13 cellular contexts compared by ENCODE assay signal in the genomic region with DNA sequence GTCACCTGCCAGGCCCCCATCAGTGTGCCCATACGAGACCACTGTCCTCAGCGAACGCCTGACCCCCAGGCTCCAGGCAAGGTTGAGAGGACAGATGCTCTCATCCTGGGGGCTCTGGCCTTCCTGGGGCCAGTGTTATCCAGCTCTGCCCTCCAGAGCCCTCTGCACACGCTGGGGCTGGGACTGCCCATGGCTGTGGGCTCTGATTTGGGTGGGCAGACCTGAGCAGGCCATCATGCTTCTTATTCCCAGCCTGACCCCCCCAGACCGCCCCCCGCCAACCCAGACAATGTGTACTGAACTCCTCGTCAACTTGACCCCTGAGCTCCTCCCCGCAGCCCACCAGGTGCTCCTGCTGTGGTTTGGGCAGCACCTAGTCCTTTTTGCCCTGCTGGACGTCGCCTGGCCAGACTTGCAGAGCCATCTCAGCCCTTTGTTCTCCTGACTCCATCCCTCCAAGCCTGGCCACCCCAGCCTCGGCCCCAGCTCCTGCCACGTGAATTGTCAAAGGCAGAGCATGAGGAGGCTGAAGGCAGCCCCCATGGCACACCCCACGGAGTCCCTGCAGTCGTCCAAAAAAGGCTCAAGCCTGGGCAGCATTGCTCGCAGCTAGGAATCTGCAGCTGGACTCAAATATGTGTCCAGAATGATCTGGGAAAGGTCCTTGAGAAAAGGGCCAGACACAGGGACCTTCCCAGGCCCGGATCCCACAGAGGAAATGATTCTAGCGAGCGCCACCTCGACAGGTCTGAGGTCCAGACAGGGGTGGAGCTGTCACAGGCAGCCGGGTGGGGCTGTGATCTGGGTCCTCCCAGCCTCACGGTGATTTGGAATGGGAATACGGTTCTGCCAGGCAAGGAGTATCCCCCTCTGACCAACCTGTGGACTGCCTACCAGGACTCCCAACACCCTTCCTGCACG.
DNase-seq lines count a peak whose midpoint lies in the region; FAIRE-seq and TF ChIP-seq lines count a peak whose summit lies in the region.
"Had no signal": no experiment of that assay in that cellular context is flagged by ENCODE, and none has a peak within 500 bp of the region (broad histone marks: within the 10 kb centered on the region; RNA-seq: fewer than 3 reads in every experiment).

No MANE protein-coding gene starts in this region.

- no peaks in the 10 kb centered on the region for H4K20me1 ChIP-seq in H9 (ENCODE audit: control insufficient read depth, insufficient read depth, insufficient read length)

- no peak overlapping the region for H2AK5ac ChIP-seq in H9 (ENCODE audit: insufficient read length, low read length)

- H3K36me3 Mint-ChIP-seq in CD14-positive monocyte (no peaks in the 10 kb centered on the region), H9 (ENCODE audit: insufficient read depth in 1 of 3, low read depth in 3 of 3) (no peaks in the 10 kb centered on the region)

- TF ChIP-seq CTCF in CD14-positive monocyte (IDR thresholded peaks at IDR 0.05) (no peak), H9 (conservative IDR thresholded peaks at IDR 0.05) (no peak), fibroblast of the aortic adventitia (IDR thresholded peaks at IDR 0.05; ENCODE audit: insufficient read depth, low read length) (no peak), foreskin fibroblast (IDR thresholded peaks at IDR 0.05; ENCODE audit: low read depth, low read length) (no peak)

- no peak overlapping the region for H3K4ac ChIP-seq in H9 (ENCODE audit: low read depth, low read length)

- H3K4me2 ChIP-seq in H9 (ENCODE audit: insufficient read depth, insufficient read length, low read length) = no peak overlapping the region

- H3K4me1 ChIP-seq in H9 (ENCODE audit: insufficient read depth, low read length) = no peaks in the 10 kb centered on the region
- H3K4me1 ChIP-seq: BE2C had no signal

- H3T11ph ChIP-seq in H9 (ENCODE audit: low read length) = no peak overlapping the region

- no peak overlapping the region; the same call in 1 of the 2 replicates for H3K14ac ChIP-seq in H9 (ENCODE audit: insufficient read depth, low read length)

- intact Hi-C loops in CD14-positive monocyte (cut with micrococcal nuclease) (no loop called here), posterior vena cava (cut with DNase I) (no loop called here)

- no peak overlapping the region for H3K56ac ChIP-seq in H9 (ENCODE audit: insufficient read length, low read depth, low read length)

- FAIRE-seq in RCC 7860 (lab: Jason Lieb, UNC) = no peak

- H2BK15ac ChIP-seq in H9 (ENCODE audit: low read depth, low read length) = no peak overlapping the region

- H3K27ac Mint-ChIP-seq in CD14-positive monocyte = no peak overlapping the region
- peak overlapping the region in 2 of 3 experiments; percentile 28 to 35; a peak in 2 of 7 replicates for H3K27ac Mint-ChIP-seq in H9

- H4K5ac ChIP-seq in H9 (ENCODE audit: insufficient read length, low read depth, low read length) = no peak overlapping the region

- no peak overlapping the region for H2BK5ac ChIP-seq in H9 (ENCODE audit: insufficient read length, low read length)

- H2BK12ac ChIP-seq in H9 (ENCODE audit: insufficient read length, low read depth, low read length) = no peak overlapping the region

- H3K9me3 Mint-ChIP-seq in CD14-positive monocyte = no peaks in the 10 kb centered on the region
- H3K9me3 Mint-ChIP-seq in H9 = no peaks in the 10 kb centered on the region

- H3K4me1 Mint-ChIP-seq in CD14-positive monocyte (no peaks in the 10 kb centered on the region), H9 (peaks cover 11 to 13% of the 10 kb centered on the region in 2 experiments)

- H3K27ac ChIP-seq in H9 (ENCODE audit: insufficient read length, low read depth, low read length) = no peak overlapping the region

- no CpG with 5 or more reads among the region's 23 CpGs for WGBS in H9 (ENCODE audit: extremely low coverage, insufficient read length, low lambda C conversion rate)

- H2BK120ac ChIP-seq in H9 (ENCODE audit: low read depth, low read length, poor library complexity, severe bottlenecking) = no peak overlapping the region

- no peak overlapping the region for H2BK20ac ChIP-seq in H9 (ENCODE audit: low read depth, low read length, poor library complexity, severe bottlenecking)

- H3K27me3 ChIP-seq in H9 (ENCODE audit: insufficient read depth, low read length) = no peaks in the 10 kb centered on the region
- H3K27me3 ChIP-seq: BE2C had no signal

- H3K79me1 ChIP-seq in H9 (ENCODE audit: insufficient read depth, low read depth, low read length, poor library complexity, severe bottlenecking) = no peaks in the 10 kb centered on the region

- H3K23ac ChIP-seq in H9 (ENCODE audit: insufficient read length, low read depth, low read length) = no peak overlapping the region

- H3K27me3 Mint-ChIP-seq in CD14-positive monocyte (ENCODE audit: low read depth in 3 of 3) (peaks cover 0 to 4% (median 2%) of the 10 kb centered on the region in 3 donors), H9 (ENCODE audit: low read depth) (no peaks in the 10 kb centered on the region; the same call in 1 of the 2 replicates)

- no peak overlapping the region for H4K8ac ChIP-seq in H9 (replicated peaks; ENCODE audit: insufficient read length, low read depth, low read length)

- H3K4me3 ChIP-seq in fibroblast of the aortic adventitia (ENCODE audit: low read depth, low read length) (peak overlapping the region; percentile 9), foreskin fibroblast (ENCODE audit: low read depth in 1 of 2, low read length in 2 of 2) (peak overlapping the region in 1 of 2 donors; percentile 8)

- no peak overlapping the region for H4K91ac ChIP-seq in H9 (ENCODE audit: insufficient read length, low read depth, low read length)

- no peak overlapping the region for H2AFZ ChIP-seq in H9 (ENCODE audit: low read length)

- no peak overlapping the region for H3K18ac ChIP-seq in H9 (ENCODE audit: insufficient read length, low read depth, low read length)

- no peak overlapping the region for H3K9ac ChIP-seq in H9 (ENCODE audit: extremely low read depth, insufficient read length, low read length)

- peak; percentile 37 for DNase-seq in CD14-positive monocyte (ENCODE audit: low spot score)
- DNase-seq in H9 = peak; percentile 14
- no peak for DNase-seq in fibroblast of the aortic adventitia (ENCODE audit: low read depth)
- peak; percentile 77 for DNase-seq in posterior vena cava (ENCODE audit: low spot score)
- no peak for DNase-seq in HCEC 1CT
- DNase-seq in NCI-H146 (lab: John Stamatoyannopoulos, UW) = no peak
- no peak for DNase-seq in foreskin fibroblast
- no peak for DNase-seq in RCC 7860 (ENCODE audit: low spot score)
- DNase-seq: DMS153, NCI-H1694, NCI-H524, PC-3 had no signal

- peaks cover 4% of the 10 kb centered on the region for H3K23me2 ChIP-seq in H9 (ENCODE audit: insufficient read length, low read depth, low read length, poor library complexity, severe bottlenecking)

- H3K4me3 Mint-ChIP-seq in CD14-positive monocyte = no peak overlapping the region
- H3K4me3 Mint-ChIP-seq in H9 = no peak overlapping the region

- H3K79me2 ChIP-seq in H9 (ENCODE audit: insufficient read depth, low read length) = no peaks in the 10 kb centered on the region

- H3K9me3 ChIP-seq in H9 (ENCODE audit: control insufficient read depth, low read depth, low read length) = no peaks in the 10 kb centered on the region
- H3K9me3 ChIP-seq: BE2C had no signal

Comparison
In these comparisons a context has a peak if more than half of its experiments do, and no peak if none do; other contexts are left out.
1. DNase-seq: peak in CD14-positive monocyte (single experiment), H9 (single experiment) and posterior vena cava (single experiment); none in fibroblast of the aortic adventitia (single experiment), HCEC 1CT (single experiment), NCI-H146 (single experiment), foreskin fibroblast (0 of 2) and RCC 7860 (single experiment).
2. H3K27ac Mint-ChIP-seq: peak in H9 (2 of 3); none in CD14-positive monocyte (0 of 7).